Comparison of ENCODE assay signal across 1 cellular context in genomic region chrX:83845397-83845796, GRCh38.
TF ChIP-seq lines count a peak whose summit lies in the region.

No MANE protein-coding gene starts in this region.

TF ChIP-seq in K562, 482 proteins besides CTCF, POLR2A, EP300 and RAD21 (continued from another document):
- TF ChIP-seq RREB1 (CRISPR knock-in tag; IDR thresholded peaks at IDR 0.05): no peak
